In genomic region chr12:121889267-121889624, GRCh38 we compare ENCODE assay signal across 8 cellular contexts. TPM values are rescaled to one million over a fixed set of nuclear protein-coding genes. Genes with fewer than 3 reads are reported as not detected.
DNase-seq lines count a peak whose midpoint lies in the region; ATAC-seq and TF ChIP-seq lines count a peak whose summit lies in the region.

No MANE protein-coding gene starts in this region.

- H3K4me1 ChIP-seq in Karpas-422 (ENCODE audit: low read length) = peaks cover 48% of the 10 kb centered on the region

- ATAC-seq in natural killer cell = no peak
- ATAC-seq in HG03521 (IDR thresholded peaks at IDR 0.05; ENCODE audit: unreplicated experiment) = no peak
- no peak for ATAC-seq in GM19463 (IDR thresholded peaks at IDR 0.05; ENCODE audit: unreplicated experiment)
- ATAC-seq in HG03025 (IDR thresholded peaks at IDR 0.05; ENCODE audit: low FRiP score, unreplicated experiment) = no peak

- intact Hi-C loops in dorsolateral prefrontal cortex (cut with DNase I) = loop anchor here (2.0 to 10.0 kb wide), 8 partner anchors 47 to 192 kb away; no protein-coding TSS in a partner anchor
- intact Hi-C loops in natural killer cell (cut with micrococcal nuclease) = loop anchor here (2.0 kb wide), 2 partner anchors 86 to 94 kb away; no protein-coding TSS in a partner anchor

- H3K9me2 ChIP-seq in Karpas-422 (replicated peaks; ENCODE audit: insufficient read depth, low read length) = no peaks in the 10 kb centered on the region

- peaks cover 32 to 38% of the 10 kb centered on the region in 2 donors for H3K4me1 Mint-ChIP-seq in natural killer cell

- H3K4me3 ChIP-seq in AG04450 (ENCODE audit: low read depth, low read length) = peak overlapping the region; percentile 94
- peak overlapping the region; percentile 80 for H3K4me3 ChIP-seq in Karpas-422 (ENCODE audit: low read length)
- H3K4me3 ChIP-seq in dorsolateral prefrontal cortex = peak overlapping the region; percentile 67 to 100 (median 91)

- peaks cover 46% of the 10 kb centered on the region for H3K79me2 ChIP-seq in Karpas-422 (ENCODE audit: low read length)

- peak overlapping the region; percentile 100 for H3K4me3 Mint-ChIP-seq in natural killer cell

- H3K4me2 ChIP-seq in Karpas-422 (ENCODE audit: low read depth, low read length, poor library complexity, severe bottlenecking) = peak overlapping the region; percentile 71

- H2AFZ ChIP-seq in Karpas-422 (ENCODE audit: low read length) = peak overlapping the region; percentile 23; the same call in 1 of the 2 replicates

- 0 out of 2 replicates have a peak, but pooled peaks cover 7% of the 10 kb centered on the region for H4K20me1 ChIP-seq in Karpas-422 (ENCODE audit: insufficient read depth, low read depth, low read length)

- peak overlapping the region; percentile 99 for H3K27ac Mint-ChIP-seq in natural killer cell

- H3K27me3 Mint-ChIP-seq in natural killer cell (ENCODE audit: low read depth in 2 of 2) = no peaks in the 10 kb centered on the region

- H3K36me3 Mint-ChIP-seq in natural killer cell = no peaks in the 10 kb centered on the region

- H3K27me3 ChIP-seq in AG04450 (ENCODE audit: control insufficient read depth, insufficient read depth, low read length) = no peaks in the 10 kb centered on the region
- H3K27me3 ChIP-seq in Karpas-422 (ENCODE audit: low read length) = no peaks in the 10 kb centered on the region
- no peaks in the 10 kb centered on the region for H3K27me3 ChIP-seq in dorsolateral prefrontal cortex

- POLR2A ChIA-PET in AG04450 (lab: Yijun Ruan, JAX) = interaction anchor here (1.1 to 1.8 kb wide), 5 partner anchors 16 to 95 kb away, joined by 3 to 18 read pairs (median 10); partner anchors contain the start of genes HPD and RHOF

- peak overlapping the region; percentile 82 for H3K9ac ChIP-seq in Karpas-422 (ENCODE audit: low read length)

- TF ChIP-seq CTCF in AG04450 (IDR thresholded peaks at IDR 0.05; ENCODE audit: low read depth, low read length) (no peak), dorsolateral prefrontal cortex (IDR thresholded peaks at IDR 0.05 in 54 of 56, conservative IDR thresholded peaks at IDR 0.05 in 2 of 56; ENCODE audit: low read depth in 1 of 56, partially characterized antibody in 56 of 56) (no peak), natural killer cell (IDR thresholded peaks at IDR 0.05) (peak; percentile 13)

- H3K9me3 Mint-ChIP-seq in natural killer cell = no peaks in the 10 kb centered on the region

- H3K36me3 ChIP-seq in Karpas-422 (ENCODE audit: insufficient read depth, low read length) = peaks cover 4% of the 10 kb centered on the region; the same call in 1 of the 2 replicates

- CTCF ChIA-PET in AG04450 (lab: Charles Lee) = interaction anchor here (0.6 to 9.2 kb wide), 9 partner anchors 9 to 192 kb away, joined by 3 to 111 read pairs (median 6); partner anchors contain the start of genes HPD and RHOF

- DNase-seq in AG04450 (ENCODE audit: low read depth, low spot score) = no peak
- no peak for DNase-seq in Karpas-422
- DNase-seq in dorsolateral prefrontal cortex = no peak
- DNase-seq in natural killer cell = no peak
- DNase-seq in midbrain (lab: John Stamatoyannopoulos, UW) = no peak

- no peaks in the 10 kb centered on the region; the same call in 1 of the 2 replicates for H3K9me3 ChIP-seq in AG04450 (ENCODE audit: control insufficient read depth, insufficient read depth, low read length)
- H3K9me3 ChIP-seq in Karpas-422 (ENCODE audit: low read length) = no peaks in the 10 kb centered on the region

- peak overlapping the region; percentile 98 for H3K27ac ChIP-seq in AG04450 (ENCODE audit: low read depth, low read length)
- peak overlapping the region; percentile 86 for H3K27ac ChIP-seq in Karpas-422 (ENCODE audit: low read length)
- H3K27ac ChIP-seq in dorsolateral prefrontal cortex = peak overlapping the region in 51 of 59 donors; percentile 73 to 98 (median 92)

RNA-seq across cellular contexts. Expression of gene PSMD9, which starts 0.7 kb away (rescaled TPM):
- 57.7 and 76.1 TPM in 2 replicates for polyA plus RNA-seq in AG04450 (2011; rRNA removed)
- polyA minus RNA-seq in AG04450 (2011; rRNA and poly(A)+ RNA removed) = 36.9 and 44.4 TPM in 2 replicates
- total RNA-seq in Karpas-422 (2014; rRNA removed; shearing (Covaris generic); ENCODE audit: low replicate concordance) = 70.6 and 127 TPM in 2 replicates
- total RNA-seq in dorsolateral prefrontal cortex = 10 to 100 TPM; 20.7 to 47.0 (median 32.4) TPM
- total RNA-seq in natural killer cell = 10 to 100 TPM; 32.0 to 47.6 (median 47.2) TPM

RNA-seq across cellular contexts. Expression of gene CFAP251, which starts 29.1 kb away (rescaled TPM):
- polyA plus RNA-seq in AG04450 (2011; rRNA removed) = 16.0 and 16.1 TPM in 2 replicates
- polyA minus RNA-seq in AG04450 (2011; rRNA and poly(A)+ RNA removed) = 10.9 and 15.1 TPM in 2 replicates
- 17.9 and 30.3 TPM in 2 replicates for total RNA-seq in Karpas-422 (2014; rRNA removed; shearing (Covaris generic); ENCODE audit: low replicate concordance)
- total RNA-seq in dorsolateral prefrontal cortex = 10 to 100 TPM in 7 of 120 experiments, 1 to 10 TPM in 113; 3.0 to 12.4 (median 6.6) TPM
- under 1 TPM; 0.59 to 0.80 (median 0.59) TPM for total RNA-seq in natural killer cell

RNA-seq across cellular contexts. Expression of gene HPD, which starts 30.6 kb away (rescaled TPM):
- polyA plus RNA-seq in AG04450 (2011; rRNA removed) = 0.05 TPM in 1 of 2 replicates, not detected in the other
- not detected in 2 replicates for polyA minus RNA-seq in AG04450 (2011; rRNA and poly(A)+ RNA removed)
- not detected in 2 replicates for total RNA-seq in Karpas-422 (2014; rRNA removed; shearing (Covaris generic); ENCODE audit: low replicate concordance)
- total RNA-seq in dorsolateral prefrontal cortex (under 1 TPM in 19 of 120 experiments, not detected in 101; 0.29 to 0.94 (median 0.41) TPM), natural killer cell (not detected)
